18 cellular contexts compared by ENCODE assay signal in the genomic region with DNA sequence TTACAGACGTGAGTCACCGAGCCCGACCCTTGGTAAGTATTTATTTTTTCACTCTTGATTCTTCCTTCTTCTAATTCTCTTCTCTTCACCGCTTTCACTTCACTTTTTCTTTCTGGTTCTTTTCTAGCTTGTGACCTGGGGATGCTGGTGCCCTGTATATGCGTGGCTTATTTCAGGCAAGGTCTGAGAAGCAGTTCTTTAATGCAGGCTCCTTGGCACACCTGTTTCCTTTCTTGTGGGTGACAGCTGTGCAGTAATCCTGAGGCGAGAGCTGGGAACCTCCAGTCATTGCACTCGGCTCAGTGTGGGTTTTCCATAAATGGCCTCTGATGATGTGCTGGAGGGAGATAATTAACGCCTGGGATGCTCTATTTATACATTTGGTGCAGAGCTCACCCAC.
DNase-seq lines count a peak whose midpoint lies in the region; ATAC-seq, FAIRE-seq and TF ChIP-seq lines count a peak whose summit lies in the region.
"Had no signal": no experiment of that assay in that cellular context is flagged by ENCODE, and none has a peak within 500 bp of the region (broad histone marks: within the 10 kb centered on the region; RNA-seq: fewer than 3 reads in every experiment).

No MANE protein-coding gene starts in this region.

- CTCF ChIA-PET in GM12878 (lab: Yijun Ruan, JAX) (interaction anchor here (1.3 kb wide), 1 partner anchor 10 kb away, joined by 4 read pairs; no protein-coding TSS in a partner anchor), HepG2 (lab: Yijun Ruan, JAX; ENCODE audit: low intra/inter-chr PET ratio, low total read pairs) (no interaction called here)

- H3K27ac ChIP-seq in GM12878 (ENCODE audit: control insufficient read depth, insufficient read depth) (no peak overlapping the region), HepG2 (ENCODE audit: extremely low read length, insufficient read depth, low read length) (no peak overlapping the region), coronary artery (no peak overlapping the region)
- H3K27ac ChIP-seq: KMS-11, SK-N-MC had no signal

- H3K4me2 ChIP-seq in GM12878 (ENCODE audit: control insufficient read depth, insufficient read depth) = no peak overlapping the region
- H3K4me2 ChIP-seq in HepG2 (ENCODE audit: low read depth, low read length) = no peak overlapping the region
- H3K4me2 ChIP-seq: KMS-11 had no signal

- H3K9me3 ChIP-seq in GM12878 (replicated peaks; ENCODE audit: control insufficient read depth, insufficient read depth, low read length) (no peaks in the 10 kb centered on the region), HepG2 (ENCODE audit: low read length) (no peaks in the 10 kb centered on the region)

- H2AFZ ChIP-seq in GM12878 (ENCODE audit: control insufficient read depth, low read depth, low read length) (no peak overlapping the region), HepG2 (ENCODE audit: low read length) (no peak overlapping the region)

- RAD21 ChIA-PET in GM12878 (lab: Charles Lee; ENCODE audit: unreplicated experiment) = interaction anchor here (1.4 kb wide), 1 partner anchor 138 kb away, joined by 3 read pairs; no protein-coding TSS in a partner anchor

- 4% methylated on average over 8 of the region's 8 CpGs for WGBS in GM12878 (ENCODE audit: insufficient coverage, insufficient replicate concordance, low lambda C conversion rate, missing lambda C conversion rate)
- 11% methylated on average over 8 of the region's 8 CpGs for WGBS in HepG2 (ENCODE audit: low lambda C conversion rate)

- TF ChIP-seq POLR2A in GM12878 (IDR thresholded peaks at IDR 0.05; ENCODE audit: low read depth, low read length) (no peak), HepG2 (IDR thresholded peaks at IDR 0.05; ENCODE audit: insufficient read depth in 1 of 2, low read depth in 2 of 2, low read length in 2 of 2) (no peak)

- no peaks in the 10 kb centered on the region for H4K20me1 ChIP-seq in GM12878 (ENCODE audit: control insufficient read depth, insufficient read depth)
- H4K20me1 ChIP-seq in HepG2 (ENCODE audit: insufficient read depth, low read length) = no peaks in the 10 kb centered on the region

- DNase-seq in NCI-H524 treated with DMSO at 0.1 percent for 48 hours (lab: John Stamatoyannopoulos, UW) (peak; percentile 54), GM12878 (ENCODE audit: low read depth, low spot score) (no peak), chondrocyte (ENCODE audit: low spot score) (no peak), HepG2 (ENCODE audit: low spot score) (no peak), coronary artery (ENCODE audit: low spot score) (no peak)
- DNase-seq: CD4-positive, CD25-positive, alpha-beta regulatory T cell; DMS79; HFFc6; MM.1S; NCI-H1417 treated with DMSO at 0.1 percent for 48 hours; NCI-H226; NCI-H774; T-cell had no signal

- FAIRE-seq in GM12878 (lab: Jason Lieb, UNC) (no peak), HepG2 (lab: Jason Lieb, UNC) (no peak)
- FAIRE-seq: GM12892 had no signal

- H3K9ac ChIP-seq in GM12878 (ENCODE audit: control insufficient read depth, insufficient read depth, low read length) (no peak overlapping the region), HepG2 (ENCODE audit: insufficient read depth, low read depth, low read length) (no peak overlapping the region)
- H3K9ac ChIP-seq: KMS-11 had no signal

- H3K27me3 ChIP-seq in GM12878 (replicated peaks in 1 of 2; ENCODE audit: control insufficient read depth in 2 of 2, insufficient read depth in 2 of 2, low read length in 1 of 2) (no peaks in the 10 kb centered on the region), HepG2 (ENCODE audit: control insufficient read depth in 1 of 2, insufficient read depth in 2 of 2, low read length in 2 of 2) (peaks cover 3 to 39% of the 10 kb centered on the region in 2 experiments; a peak in 4 of 5 replicates)

- no peak overlapping the region for H3K27ac Mint-ChIP-seq in chondrocyte (ENCODE audit: unreplicated experiment)
- H3K27ac Mint-ChIP-seq: CD4-positive, CD25-positive, alpha-beta regulatory T cell; HFFc6; T-cell had no signal

- H3K4me3 Mint-ChIP-seq in chondrocyte (ENCODE audit: unreplicated experiment) = no peak overlapping the region
- H3K4me3 Mint-ChIP-seq: CD4-positive, CD25-positive, alpha-beta regulatory T cell; HFFc6; T-cell had no signal

- H3K36me3 ChIP-seq in GM12878 (ENCODE audit: control insufficient read depth in 2 of 2, insufficient read depth in 2 of 2, low read length in 1 of 2) (no peaks in the 10 kb centered on the region), HepG2 (replicated peaks in 1 of 2; ENCODE audit: control insufficient read depth in 1 of 2, insufficient read depth in 2 of 2, low read length in 2 of 2) (no peaks in the 10 kb centered on the region)

- H3K9me3 Mint-ChIP-seq in chondrocyte (ENCODE audit: low read depth) = peaks cover 8% of the 10 kb centered on the region
- H3K9me3 Mint-ChIP-seq: HFFc6, T-cell had no signal

- no peak for TF ChIP-seq RAD21 in GM12878 (IDR thresholded peaks at IDR 0.05; ENCODE audit: insufficient read depth, low read depth, low read length)
- TF ChIP-seq RAD21 in HepG2 (CRISPR knock-in tag; IDR thresholded peaks at IDR 0.05) = no peak

- TF ChIP-seq EP300 in GM12878 (IDR thresholded peaks at IDR 0.05; ENCODE audit: borderline replicate concordance in 1 of 2, control insufficient read depth in 1 of 2, low read depth in 2 of 2, low read length in 2 of 2) = no peak
- TF ChIP-seq EP300 in HepG2 (IDR thresholded peaks at IDR 0.05; ENCODE audit: low read depth in 2 of 2, low read length in 2 of 2) = no peak
- no peak for TF ChIP-seq EP300 in HepG2 (CRISPR knock-in tag; IDR thresholded peaks at IDR 0.05; ENCODE audit: borderline replicate concordance)

- POLR2A ChIA-PET in GM12878 (lab: Charles Lee) (no interaction called here), HepG2 (lab: Yijun Ruan, JAX) (no interaction called here)

- intact Hi-C loops in GM12878 (cut with micrococcal nuclease; ENCODE audit: unreplicated experiment) = no loop called here
- intact Hi-C loops in HepG2 (cut with micrococcal nuclease; ENCODE audit: unreplicated experiment) = no loop called here

- ATAC-seq in GM18502 (IDR thresholded peaks at IDR 0.05; ENCODE audit: poor library complexity, unreplicated experiment) (peak; percentile 63), GM21717 (IDR thresholded peaks at IDR 0.05; ENCODE audit: unreplicated experiment) (peak; percentile 72), GM12878 (no peak), HepG2 (no peak)

- SMC1A ChIA-PET in GM12878 (lab: Charles Lee; ENCODE audit: uncharacterized antibody, unreplicated experiment) = interaction anchor here (1.1 kb wide), 1 partner anchor 40 kb away, joined by 3 read pairs; no protein-coding TSS in a partner anchor

- H3K27me3 Mint-ChIP-seq in chondrocyte (ENCODE audit: low read depth) = peaks cover 3% of the 10 kb centered on the region

- no peak for TF ChIP-seq CTCF in GM12878 (IDR thresholded peaks at IDR 0.05 in 2 of 3, conservative IDR thresholded peaks at IDR 0.05 in 1 of 3; ENCODE audit: control insufficient read depth in 2 of 3, extremely low read depth in 1 of 3, insufficient read depth in 1 of 3, low read depth in 3 of 3, low read length in 3 of 3)
- TF ChIP-seq CTCF in chondrocyte (IDR thresholded peaks at IDR 0.05) = no peak
- TF ChIP-seq CTCF in HepG2 (CRISPR knock-in tag; IDR thresholded peaks at IDR 0.05) = no peak
- no peak for TF ChIP-seq CTCF in coronary artery (IDR thresholded peaks at IDR 0.05)

- H3K4me1 Mint-ChIP-seq in chondrocyte (ENCODE audit: low read depth) = peaks cover 13% of the 10 kb centered on the region
- H3K4me1 Mint-ChIP-seq: CD4-positive, CD25-positive, alpha-beta regulatory T cell; T-cell had no signal

- BruUV-seq in GM12878 (replicated peaks; lab: Mats Ljungman, UMichigan) (no TSS peak), HepG2 (replicated peaks; lab: Mats Ljungman, UMichigan) (no TSS peak)

- peaks cover 2% of the 10 kb centered on the region for H3K36me3 Mint-ChIP-seq in chondrocyte (ENCODE audit: low read depth)
- H3K36me3 Mint-ChIP-seq: CD4-positive, CD25-positive, alpha-beta regulatory T cell; T-cell had no signal

- H3K4me1 ChIP-seq in GM12878 (ENCODE audit: control insufficient read depth, insufficient read depth, low read length) (no peaks in the 10 kb centered on the region), HepG2 (ENCODE audit: insufficient read depth, low read length) (no peaks in the 10 kb centered on the region)

- in situ Hi-C loops in GM12878 (cut with MboI) (no loop called here), HepG2 (cut with HindIII; ENCODE audit: extremely low pct_ligation_motif_present, low pct_unique_long_range_greater_than_20kb) (no loop called here)

- H3K79me2 ChIP-seq in GM12878 (ENCODE audit: control insufficient read depth, insufficient read depth, low read length) (no peaks in the 10 kb centered on the region), HepG2 (ENCODE audit: insufficient read depth, low read length) (no peaks in the 10 kb centered on the region)

- H3K4me3 ChIP-seq in GM12878 = no peak overlapping the region
- no peak overlapping the region for H3K4me3 ChIP-seq in HepG2 (replicated peaks in 1 of 3; ENCODE audit: insufficient read depth in 1 of 3, low read depth in 2 of 3, low read length in 3 of 3)
- no peak overlapping the region for H3K4me3 ChIP-seq in coronary artery
- H3K4me3 ChIP-seq: SK-N-MC had no signal

TF ChIP-seq in HepG2, 621 proteins besides CTCF, POLR2A, EP300 and RAD21:
- TF ChIP-seq, protein P1, sequence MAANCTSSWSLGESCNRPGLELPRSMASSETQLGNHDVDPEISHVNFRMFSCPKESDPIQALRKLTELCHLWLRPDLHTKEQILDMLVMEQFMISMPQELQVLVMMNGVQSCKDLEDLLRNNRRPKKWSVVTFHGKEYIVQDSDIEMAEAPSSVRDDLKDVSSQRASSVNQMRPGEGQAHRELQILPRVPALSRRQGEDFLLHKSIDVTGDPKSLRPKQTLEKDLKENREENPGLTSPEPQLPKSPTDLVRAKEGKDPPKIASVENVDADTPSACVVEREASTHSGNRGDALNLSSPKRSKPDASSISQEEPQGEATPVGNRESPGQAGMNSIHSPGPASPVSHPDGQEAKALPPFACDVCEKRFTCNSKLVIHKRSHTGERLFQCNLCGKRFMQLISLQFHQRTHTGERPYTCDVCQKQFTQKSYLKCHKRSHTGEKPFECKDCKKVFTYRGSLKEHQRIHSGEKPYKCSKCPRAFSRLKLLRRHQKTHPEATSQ (CRISPR knock-in tag; IDR thresholded peaks at IDR 0.05; ENCODE audit: borderline replicate concordance) = no peak
TF ChIP-seq in HepG2: peak in this region for 0.

Comparison
In these comparisons a context has a peak if more than half of its experiments do, and no peak if none do; other contexts are left out.
1. ATAC-seq: peak in GM18502 (single experiment) and GM21717 (single experiment); none in GM12878 (single experiment) and HepG2 (single experiment).